Comparison of ENCODE assay signal across 1 cellular context in the genomic region with DNA sequence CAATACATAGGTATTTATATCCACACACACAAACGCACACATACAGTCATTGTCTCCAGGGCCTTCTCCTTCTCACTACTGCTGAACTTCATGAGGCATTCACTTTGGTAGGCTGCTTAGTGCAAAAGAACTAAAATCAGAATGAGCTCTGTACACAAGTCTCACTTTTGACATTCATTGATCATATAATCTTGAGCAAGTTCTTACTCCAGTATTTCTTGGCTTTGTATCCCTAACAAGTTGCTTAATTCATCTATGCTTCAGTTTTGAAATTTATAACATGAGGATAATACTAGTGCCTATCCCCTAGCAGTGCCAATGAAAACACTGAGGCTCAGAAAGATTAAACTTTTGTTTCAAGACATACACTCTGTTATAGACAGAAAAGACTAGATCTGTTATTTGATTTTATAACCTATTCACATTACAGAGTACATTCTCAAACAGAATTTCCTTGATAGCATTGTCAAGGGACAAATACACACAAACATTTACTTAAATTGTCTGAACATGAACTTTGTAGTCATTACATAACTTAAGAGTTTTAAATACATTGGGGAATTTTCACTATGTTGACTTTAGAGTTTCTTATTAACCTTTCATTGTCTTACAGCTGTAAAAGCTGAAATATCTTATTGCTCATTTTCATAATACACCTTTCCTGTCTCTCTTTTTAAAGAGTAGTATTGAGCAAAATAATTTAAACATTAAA.
A peak's percentile ranks its signal among the peaks of the same experiment; 100 is the strongest.
TF ChIP-seq lines count a peak whose summit lies in the region.

No MANE protein-coding gene starts in this region.

TF ChIP-seq in HepG2, 621 proteins besides CTCF, POLR2A, EP300 and RAD21 (continued from another document and continues in another):
- TF ChIP-seq, protein P1, sequence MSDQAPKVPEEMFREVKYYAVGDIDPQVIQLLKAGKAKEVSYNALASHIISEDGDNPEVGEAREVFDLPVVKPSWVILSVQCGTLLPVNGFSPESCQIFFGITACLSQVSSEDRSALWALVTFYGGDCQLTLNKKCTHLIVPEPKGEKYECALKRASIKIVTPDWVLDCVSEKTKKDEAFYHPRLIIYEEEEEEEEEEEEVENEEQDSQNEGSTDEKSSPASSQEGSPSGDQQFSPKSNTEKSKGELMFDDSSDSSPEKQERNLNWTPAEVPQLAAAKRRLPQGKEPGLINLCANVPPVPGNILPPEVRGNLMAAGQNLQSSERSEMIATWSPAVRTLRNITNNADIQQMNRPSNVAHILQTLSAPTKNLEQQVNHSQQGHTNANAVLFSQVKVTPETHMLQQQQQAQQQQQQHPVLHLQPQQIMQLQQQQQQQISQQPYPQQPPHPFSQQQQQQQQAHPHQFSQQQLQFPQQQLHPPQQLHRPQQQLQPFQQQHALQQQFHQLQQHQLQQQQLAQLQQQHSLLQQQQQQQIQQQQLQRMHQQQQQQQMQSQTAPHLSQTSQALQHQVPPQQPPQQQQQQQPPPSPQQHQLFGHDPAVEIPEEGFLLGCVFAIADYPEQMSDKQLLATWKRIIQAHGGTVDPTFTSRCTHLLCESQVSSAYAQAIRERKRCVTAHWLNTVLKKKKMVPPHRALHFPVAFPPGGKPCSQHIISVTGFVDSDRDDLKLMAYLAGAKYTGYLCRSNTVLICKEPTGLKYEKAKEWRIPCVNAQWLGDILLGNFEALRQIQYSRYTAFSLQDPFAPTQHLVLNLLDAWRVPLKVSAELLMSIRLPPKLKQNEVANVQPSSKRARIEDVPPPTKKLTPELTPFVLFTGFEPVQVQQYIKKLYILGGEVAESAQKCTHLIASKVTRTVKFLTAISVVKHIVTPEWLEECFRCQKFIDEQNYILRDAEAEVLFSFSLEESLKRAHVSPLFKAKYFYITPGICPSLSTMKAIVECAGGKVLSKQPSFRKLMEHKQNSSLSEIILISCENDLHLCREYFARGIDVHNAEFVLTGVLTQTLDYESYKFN (CRISPR knock-in tag; conservative IDR thresholded peaks at IDR 0.05): peak; percentile 83
- no peak for TF ChIP-seq ZSCAN22 (CRISPR knock-in tag; IDR thresholded peaks at IDR 0.05)
- no peak for TF ChIP-seq NCOA1 (CRISPR knock-in tag; IDR thresholded peaks at IDR 0.05)
- no peak for TF ChIP-seq ZBTB1 (CRISPR knock-in tag; IDR thresholded peaks at IDR 0.05; ENCODE audit: borderline replicate concordance)
- TF ChIP-seq ZSCAN25 (CRISPR knock-in tag; IDR thresholded peaks at IDR 0.05): no peak
- peak; percentile 87; the same call in 1 of the 2 replicates for TF ChIP-seq HMG20A (CRISPR knock-in tag; IDR thresholded peaks at IDR 0.05; ENCODE audit: borderline replicate concordance)
- TF ChIP-seq USF2 (IDR thresholded peaks at IDR 0.05; ENCODE audit: low read depth, low read length): no peak
- no peak for TF ChIP-seq USF2 (CRISPR knock-in tag; IDR thresholded peaks at IDR 0.05; ENCODE audit: borderline replicate concordance)
- TF ChIP-seq GTF2F1 (IDR thresholded peaks at IDR 0.05; ENCODE audit: low read length): no peak
- no peak for TF ChIP-seq JUN (CRISPR knock-in tag; IDR thresholded peaks at IDR 0.05)
- TF ChIP-seq SRY (CRISPR knock-in tag; IDR thresholded peaks at IDR 0.05): no peak
- no peak for TF ChIP-seq IKZF1 (IDR thresholded peaks at IDR 0.05)
- TF ChIP-seq SATB2 (CRISPR knock-in tag; IDR thresholded peaks at IDR 0.05): no peak
- TF ChIP-seq ZNF335 (CRISPR knock-in tag; IDR thresholded peaks at IDR 0.05): no peak
- TF ChIP-seq ZSCAN30 (CRISPR knock-in tag; IDR thresholded peaks at IDR 0.05): no peak
- no peak for TF ChIP-seq ZNF180 (CRISPR knock-in tag; IDR thresholded peaks at IDR 0.05; ENCODE audit: borderline replicate concordance, low read depth)
- no peak for TF ChIP-seq ZNF296 (CRISPR knock-in tag; conservative IDR thresholded peaks at IDR 0.05)
- no peak for TF ChIP-seq RBAK (CRISPR knock-in tag; IDR thresholded peaks at IDR 0.05)
- TF ChIP-seq ZBTB7B (CRISPR knock-in tag; IDR thresholded peaks at IDR 0.05): no peak
- TF ChIP-seq, protein P2, sequence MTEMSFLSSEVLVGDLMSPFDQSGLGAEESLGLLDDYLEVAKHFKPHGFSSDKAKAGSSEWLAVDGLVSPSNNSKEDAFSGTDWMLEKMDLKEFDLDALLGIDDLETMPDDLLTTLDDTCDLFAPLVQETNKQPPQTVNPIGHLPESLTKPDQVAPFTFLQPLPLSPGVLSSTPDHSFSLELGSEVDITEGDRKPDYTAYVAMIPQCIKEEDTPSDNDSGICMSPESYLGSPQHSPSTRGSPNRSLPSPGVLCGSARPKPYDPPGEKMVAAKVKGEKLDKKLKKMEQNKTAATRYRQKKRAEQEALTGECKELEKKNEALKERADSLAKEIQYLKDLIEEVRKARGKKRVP (CRISPR knock-in tag; IDR thresholded peaks at IDR 0.05): peak in 1 of 2 experiments; percentile 43; a peak in 1 of 4 replicates
- TF ChIP-seq RCOR2 (CRISPR knock-in tag; IDR thresholded peaks at IDR 0.05): 0 out of 2 replicates have a peak, but pooled peaks have one; percentile 48
- no peak for TF ChIP-seq ATF7-NPFF (CRISPR knock-in tag; IDR thresholded peaks at IDR 0.05; ENCODE audit: low read depth)
- peak; percentile 39 for TF ChIP-seq HNF4G (IDR thresholded peaks at IDR 0.05; ENCODE audit: borderline replicate concordance, low read depth, low read length)
- TF ChIP-seq HNF4G (CRISPR knock-in tag; IDR thresholded peaks at IDR 0.05; ENCODE audit: borderline replicate concordance, low read depth): no peak
- no peak for TF ChIP-seq ZNF678 (CRISPR knock-in tag; IDR thresholded peaks at IDR 0.05)
- no peak for TF ChIP-seq KLF6 (CRISPR knock-in tag; IDR thresholded peaks at IDR 0.05)
- TF ChIP-seq U2AF2 (IDR thresholded peaks at IDR 0.05; ENCODE audit: low read depth, low read length): no peak
- TF ChIP-seq SAFB2 (CRISPR knock-in tag; IDR thresholded peaks at IDR 0.05; ENCODE audit: borderline replicate concordance, low read depth): no peak
- TF ChIP-seq ZNF772 (CRISPR knock-in tag; IDR thresholded peaks at IDR 0.05): no peak
- TF ChIP-seq EHMT2 (IDR thresholded peaks at IDR 0.05; ENCODE audit: borderline replicate concordance, low read depth, low read length): peak; percentile 42; the same call in 1 of the 2 replicates
- TF ChIP-seq, protein P3, sequence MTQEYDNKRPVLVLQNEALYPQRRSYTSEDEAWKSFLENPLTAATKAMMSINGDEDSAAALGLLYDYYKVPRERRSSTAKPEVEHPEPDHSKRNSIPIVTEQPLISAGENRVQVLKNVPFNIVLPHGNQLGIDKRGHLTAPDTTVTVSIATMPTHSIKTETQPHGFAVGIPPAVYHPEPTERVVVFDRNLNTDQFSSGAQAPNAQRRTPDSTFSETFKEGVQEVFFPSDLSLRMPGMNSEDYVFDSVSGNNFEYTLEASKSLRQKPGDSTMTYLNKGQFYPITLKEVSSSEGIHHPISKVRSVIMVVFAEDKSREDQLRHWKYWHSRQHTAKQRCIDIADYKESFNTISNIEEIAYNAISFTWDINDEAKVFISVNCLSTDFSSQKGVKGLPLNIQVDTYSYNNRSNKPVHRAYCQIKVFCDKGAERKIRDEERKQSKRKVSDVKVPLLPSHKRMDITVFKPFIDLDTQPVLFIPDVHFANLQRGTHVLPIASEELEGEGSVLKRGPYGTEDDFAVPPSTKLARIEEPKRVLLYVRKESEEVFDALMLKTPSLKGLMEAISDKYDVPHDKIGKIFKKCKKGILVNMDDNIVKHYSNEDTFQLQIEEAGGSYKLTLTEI (CRISPR knock-in tag; conservative IDR thresholded peaks at IDR 0.05): no peak
- TF ChIP-seq, protein P4, sequence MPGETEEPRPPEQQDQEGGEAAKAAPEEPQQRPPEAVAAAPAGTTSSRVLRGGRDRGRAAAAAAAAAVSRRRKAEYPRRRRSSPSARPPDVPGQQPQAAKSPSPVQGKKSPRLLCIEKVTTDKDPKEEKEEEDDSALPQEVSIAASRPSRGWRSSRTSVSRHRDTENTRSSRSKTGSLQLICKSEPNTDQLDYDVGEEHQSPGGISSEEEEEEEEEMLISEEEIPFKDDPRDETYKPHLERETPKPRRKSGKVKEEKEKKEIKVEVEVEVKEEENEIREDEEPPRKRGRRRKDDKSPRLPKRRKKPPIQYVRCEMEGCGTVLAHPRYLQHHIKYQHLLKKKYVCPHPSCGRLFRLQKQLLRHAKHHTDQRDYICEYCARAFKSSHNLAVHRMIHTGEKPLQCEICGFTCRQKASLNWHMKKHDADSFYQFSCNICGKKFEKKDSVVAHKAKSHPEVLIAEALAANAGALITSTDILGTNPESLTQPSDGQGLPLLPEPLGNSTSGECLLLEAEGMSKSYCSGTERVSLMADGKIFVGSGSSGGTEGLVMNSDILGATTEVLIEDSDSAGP (CRISPR knock-in tag; IDR thresholded peaks at IDR 0.05; ENCODE audit: borderline replicate concordance): no peak
- no peak for TF ChIP-seq MTERF4 (CRISPR knock-in tag; IDR thresholded peaks at IDR 0.05)
- TF ChIP-seq FOXP4 (CRISPR knock-in tag; IDR thresholded peaks at IDR 0.05): 0 out of 2 replicates have a peak, but pooled peaks have one; percentile 15
- TF ChIP-seq ELF3 (CRISPR knock-in tag; IDR thresholded peaks at IDR 0.05): peak; percentile 47; the same call in 1 of the 2 replicates
- TF ChIP-seq NR2F2 (IDR thresholded peaks at IDR 0.05; ENCODE audit: borderline replicate concordance, low read depth): no peak
- TF ChIP-seq STAG1 (CRISPR knock-in tag; IDR thresholded peaks at IDR 0.05): no peak
- no peak for TF ChIP-seq ZNF724P (CRISPR knock-in tag; IDR thresholded peaks at IDR 0.05; ENCODE audit: borderline replicate concordance)
- TF ChIP-seq CHCHD3 (CRISPR knock-in tag; IDR thresholded peaks at IDR 0.05): no peak
- peak; percentile 76 for TF ChIP-seq SKI (IDR thresholded peaks at IDR 0.05; ENCODE audit: partially characterized antibody)
- TF ChIP-seq ZNF777 (CRISPR knock-in tag; IDR thresholded peaks at IDR 0.05): no peak
- TF ChIP-seq YEATS4 (CRISPR knock-in tag; IDR thresholded peaks at IDR 0.05; ENCODE audit: borderline replicate concordance): no peak
- TF ChIP-seq ZNF224 (CRISPR knock-in tag; IDR thresholded peaks at IDR 0.05): no peak
- TF ChIP-seq LCORL (IDR thresholded peaks at IDR 0.05): peak; percentile 30; the same call in 1 of the 2 replicates
- no peak for TF ChIP-seq LCORL (CRISPR knock-in tag; IDR thresholded peaks at IDR 0.05)
- TF ChIP-seq CENPT (CRISPR knock-in tag; IDR thresholded peaks at IDR 0.05; ENCODE audit: low read depth): no peak
- TF ChIP-seq TFAP4 (IDR thresholded peaks at IDR 0.05; ENCODE audit: borderline replicate concordance, low read depth): 0 out of 2 replicates have a peak, but pooled peaks have one; percentile 27
- TF ChIP-seq FOXK1 (CRISPR knock-in tag; IDR thresholded peaks at IDR 0.05; ENCODE audit: borderline replicate concordance, low read depth): no peak
- TF ChIP-seq U2AF1 (optimal IDR thresholded peaks at IDR 0.05; ENCODE audit: low read depth, low read length): no peak
- TF ChIP-seq FOXP1 (IDR thresholded peaks at IDR 0.05): no peak
- TF ChIP-seq FOXP1 (CRISPR knock-in tag; IDR thresholded peaks at IDR 0.05): peak; percentile 86
- TF ChIP-seq JUNB (CRISPR knock-in tag; IDR thresholded peaks at IDR 0.05; ENCODE audit: borderline replicate concordance): no peak
- TF ChIP-seq HNRNPL (IDR thresholded peaks at IDR 0.05; ENCODE audit: low read depth, low read length): no peak
- peak; percentile 81 for TF ChIP-seq NCOA2 (CRISPR knock-in tag; IDR thresholded peaks at IDR 0.05)
- TF ChIP-seq MIXL1 (CRISPR knock-in tag; IDR thresholded peaks at IDR 0.05): peak; percentile 81
- peak; percentile 69; the same call in 1 of the 2 replicates for TF ChIP-seq ZNF652 (CRISPR knock-in tag; IDR thresholded peaks at IDR 0.05; ENCODE audit: borderline replicate concordance, low read depth)
- no peak for TF ChIP-seq ZNF326 (CRISPR knock-in tag; IDR thresholded peaks at IDR 0.05; ENCODE audit: borderline replicate concordance)
- TF ChIP-seq MAFG (CRISPR knock-in tag; IDR thresholded peaks at IDR 0.05): no peak
- no peak for TF ChIP-seq HOXA5 (CRISPR knock-in tag; IDR thresholded peaks at IDR 0.05)
